7 cellular contexts compared by ENCODE assay signal in the genomic region with DNA sequence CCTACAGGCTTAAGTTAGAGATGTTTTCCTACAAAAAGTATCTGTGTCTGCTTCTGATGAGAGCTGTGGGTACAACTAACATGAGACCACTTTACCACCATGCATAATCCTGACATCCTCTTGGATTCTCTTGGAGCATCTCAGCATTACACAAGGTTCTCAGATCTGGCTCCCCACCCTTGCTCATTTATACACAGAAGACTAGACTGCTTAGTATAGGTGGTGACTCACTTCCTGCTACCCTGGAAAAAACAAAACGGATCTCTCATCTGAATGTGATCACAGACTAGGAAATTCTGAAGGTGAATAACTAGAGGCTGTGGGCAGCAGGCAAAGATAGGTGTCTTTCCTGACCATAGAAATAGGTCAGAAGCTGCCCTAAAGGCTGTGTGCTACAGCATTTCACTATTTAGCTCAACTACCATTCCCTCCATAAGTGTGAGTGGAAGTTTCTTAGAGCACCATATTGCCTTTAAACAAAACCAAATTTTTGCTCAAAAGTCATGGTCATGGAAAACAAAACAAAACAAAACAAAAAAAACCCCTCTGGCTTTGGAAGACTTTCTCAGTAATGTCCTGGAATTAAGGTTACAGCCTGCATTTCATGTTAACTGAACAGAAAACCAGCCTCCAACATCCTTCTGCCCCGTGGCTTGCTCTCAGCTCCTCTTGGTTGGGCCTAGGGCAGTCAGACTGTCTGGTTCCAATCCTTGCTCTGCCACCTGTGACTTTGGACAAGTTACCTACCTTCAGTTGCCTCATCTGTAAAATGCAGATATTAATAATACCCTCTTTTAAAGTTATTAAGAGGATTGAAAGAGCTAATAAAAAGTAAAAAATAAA.
DNase-seq lines count a peak whose midpoint lies in the region; ATAC-seq and TF ChIP-seq lines count a peak whose summit lies in the region.
"Not testable (repeated sequence)": the region's sequence is repeated elsewhere in the genome, so short reads cannot be mapped to it uniquely, and the experiment has no call there.

No MANE protein-coding gene starts in this region.

- H3K27ac ChIP-seq in GM23248 (peak overlapping the region; percentile 48; the same call in 1 of the 2 replicates), SK-N-SH (ENCODE audit: low read depth in 2 of 2, low read length in 1 of 2) (peak overlapping the region in 1 of 2 experiments; percentile 44; a peak in 2 of 4 replicates)

- not testable (repeated sequence) for DNase-seq in GM23248; SK-N-SH; activated T-cell treated with anti-CD3 and anti-CD28 coated beads, Interleukin-2, amount 50 U/mL, for 24 hours; activated naive CD4-positive, alpha-beta T cell treated with anti-CD3 and anti-CD28 coated beads, Interleukin-2, amount 50 U/mL, for 72 hours (ENCODE audit: low spot score in 2 of 2); chondrocyte (ENCODE audit: low spot score)
- DNase-seq in activated CD4-positive, alpha-beta T cell treated with anti-CD3 and anti-CD28 coated beads for 48 hours, result peak; percentile 15
- peak; percentile 18 for DNase-seq in stimulated activated CD4-positive, alpha-beta T cell treated with anti-CD3 and anti-CD28 coated beads, Interleukin-15, amount 100 ng/mL, for 24 hours

- H3K4me3 ChIP-seq in GM23248; SK-N-SH (ENCODE audit: low read depth in 2 of 2, low read length in 1 of 2): not testable (repeated sequence)

- not testable (repeated sequence) for H3K36me3 Mint-ChIP-seq in activated T-cell treated with anti-CD3 and anti-CD28 coated beads, Interleukin-2, amount 50 U/mL, for 24 hours (ENCODE audit: low read depth); activated naive CD4-positive, alpha-beta T cell treated with anti-CD3 and anti-CD28 coated beads, Interleukin-2, amount 50 U/mL, for 72 hours; chondrocyte (ENCODE audit: low read depth)

- peak; percentile 91 to 95 for ATAC-seq in activated naive CD4-positive, alpha-beta T cell treated with anti-CD3 and anti-CD28 coated beads, Interleukin-2, amount 50 U/mL, for 72 hours

- H2AFZ ChIP-seq in GM23248; SK-N-SH (ENCODE audit: low read depth): not testable (repeated sequence)

- H3K9me3 Mint-ChIP-seq in activated T-cell treated with anti-CD3 and anti-CD28 coated beads, Interleukin-2, amount 50 U/mL, for 24 hours; activated naive CD4-positive, alpha-beta T cell treated with anti-CD3 and anti-CD28 coated beads, Interleukin-2, amount 50 U/mL, for 72 hours; chondrocyte (ENCODE audit: low read depth): not testable (repeated sequence)

- 46 to 50% methylated on average over 2 of the region's 2 CpGs for WGBS in GM23248 (ENCODE audit: low coverage in 1 of 2, low lambda C conversion rate in 2 of 2, missing lambda C conversion rate in 2 of 2), 2 experiments
- 91% methylated on average over 1 of the region's 2 CpGs for WGBS in SK-N-SH (ENCODE audit: low lambda C conversion rate)

- POLR2A ChIA-PET in SK-N-SH (lab: Yijun Ruan, JAX), result not testable (repeated sequence)

- H4K20me1 ChIP-seq in GM23248 (ENCODE audit: insufficient read depth); SK-N-SH (ENCODE audit: insufficient read depth): not testable (repeated sequence)

- not testable (repeated sequence) for H3K4me1 Mint-ChIP-seq in activated T-cell treated with anti-CD3 and anti-CD28 coated beads, Interleukin-2, amount 50 U/mL, for 24 hours (ENCODE audit: low read depth); chondrocyte (ENCODE audit: low read depth)

- H3K4me2 ChIP-seq in GM23248 (ENCODE audit: unreplicated experiment); SK-N-SH: not testable (repeated sequence)

- peak overlapping the region; percentile 91 for H3K27ac Mint-ChIP-seq in activated T-cell treated with anti-CD3 and anti-CD28 coated beads, Interleukin-2, amount 50 U/mL, for 24 hours
- peak overlapping the region in 1 of 2 donors; percentile 93 for H3K27ac Mint-ChIP-seq in activated naive CD4-positive, alpha-beta T cell treated with anti-CD3 and anti-CD28 coated beads, Interleukin-2, amount 50 U/mL, for 72 hours
- H3K27ac Mint-ChIP-seq in chondrocyte (ENCODE audit: unreplicated experiment), result peak overlapping the region; percentile 49

- TF ChIP-seq EP300 in SK-N-SH (IDR thresholded peaks at IDR 0.05; ENCODE audit: borderline replicate concordance in 1 of 2, low read depth in 1 of 2, low read length in 1 of 2), result not testable (repeated sequence)

- not testable (repeated sequence) for H3F3A ChIP-seq in GM23248 (ENCODE audit: insufficient read depth); SK-N-SH (replicated peaks; ENCODE audit: insufficient read depth)

- not testable (repeated sequence) for H3K9me2 ChIP-seq in GM23248 (ENCODE audit: insufficient read depth); SK-N-SH

- not testable (repeated sequence) for H3K9ac ChIP-seq in GM23248, SK-N-SH

- not testable (repeated sequence) for H3K4me3 Mint-ChIP-seq in activated T-cell treated with anti-CD3 and anti-CD28 coated beads, Interleukin-2, amount 50 U/mL, for 24 hours; chondrocyte (ENCODE audit: unreplicated experiment)

- CTCF ChIA-PET in SK-N-SH (lab: Yijun Ruan, JAX), result not testable (repeated sequence)

- not testable (repeated sequence) for TF ChIP-seq CTCF in SK-N-SH (IDR thresholded peaks at IDR 0.05); chondrocyte (IDR thresholded peaks at IDR 0.05)

- H3K4me1 ChIP-seq in GM23248 (ENCODE audit: insufficient read depth); SK-N-SH (ENCODE audit: control insufficient read depth in 1 of 2, insufficient read depth in 2 of 2, low read depth in 1 of 2, low read length in 1 of 2): not testable (repeated sequence)

- in situ Hi-C loops in GM23248 (cut with MboI), result not testable (repeated sequence)

- H3K79me2 ChIP-seq in GM23248 (ENCODE audit: insufficient read depth), result peaks cover 14% of the 10 kb centered on the region
- not testable (repeated sequence) for H3K79me2 ChIP-seq in SK-N-SH (ENCODE audit: insufficient read depth)

- H3K27me3 Mint-ChIP-seq in activated T-cell treated with anti-CD3 and anti-CD28 coated beads, Interleukin-2, amount 50 U/mL, for 24 hours; chondrocyte (ENCODE audit: low read depth): not testable (repeated sequence)

- H3K36me3 ChIP-seq in GM23248 (ENCODE audit: low read depth); SK-N-SH (replicated peaks in 1 of 2; ENCODE audit: control insufficient read depth in 1 of 2, insufficient read depth in 2 of 2, low read length in 1 of 2): not testable (repeated sequence)

- TF ChIP-seq RAD21 in SK-N-SH (IDR thresholded peaks at IDR 0.05; ENCODE audit: low read length), result not testable (repeated sequence)

- H3K27me3 ChIP-seq in GM23248 (replicated peaks; ENCODE audit: insufficient read depth); SK-N-SH (ENCODE audit: insufficient read depth): not testable (repeated sequence)

- not testable (repeated sequence) for H3K9me3 ChIP-seq in GM23248 (ENCODE audit: low read depth); SK-N-SH

TF ChIP-seq in SK-N-SH, 30 proteins besides CTCF, POLR2A, EP300 and RAD21:
- 0 out of 2 replicates have a peak, but pooled peaks have one; percentile 8 for TF ChIP-seq JUND (IDR thresholded peaks at IDR 0.05)
- peak; percentile 14; the same call in 1 of the 2 replicates for TF ChIP-seq FOSL2 (IDR thresholded peaks at IDR 0.05; ENCODE audit: borderline replicate concordance, low read depth)
